In the genomic region with DNA sequence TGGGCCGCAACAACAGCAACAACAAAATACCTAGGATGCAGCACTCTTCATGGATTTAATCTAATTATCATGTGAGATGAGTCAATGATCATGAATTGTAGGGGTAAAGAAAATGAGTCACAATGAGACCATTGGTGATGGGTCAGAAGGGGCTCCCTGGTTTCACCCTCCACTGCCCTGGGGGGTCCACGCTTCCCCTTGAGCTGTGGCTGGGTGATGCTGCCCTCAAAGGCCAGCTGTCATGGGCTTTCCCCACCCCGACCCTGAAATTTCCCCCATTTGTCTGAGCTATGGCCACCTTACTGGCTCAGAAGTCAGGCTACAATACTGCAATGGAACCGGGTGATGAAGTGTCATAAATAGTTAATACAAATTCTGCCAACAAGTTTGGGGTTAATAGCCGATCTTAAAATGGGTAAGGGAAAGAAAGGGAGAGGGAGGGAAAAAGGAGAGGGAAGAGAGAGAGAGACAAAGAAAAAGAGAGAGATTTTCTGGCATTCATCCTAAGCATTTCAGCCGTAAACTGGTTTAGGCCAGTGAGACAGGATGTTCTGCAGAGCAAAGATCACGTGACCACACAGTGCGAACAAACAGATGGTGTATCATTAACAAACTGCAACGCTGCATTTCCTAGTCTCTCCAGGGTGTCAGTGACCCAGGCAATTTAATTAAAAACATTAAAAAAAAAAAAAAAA, we compare ENCODE assay signal across 8 cellular contexts.
A peak's percentile ranks its signal among the peaks of the same experiment; 100 is the strongest.
DNase-seq lines count a peak whose midpoint lies in the region; ATAC-seq, FAIRE-seq and TF ChIP-seq lines count a peak whose summit lies in the region.

No MANE protein-coding gene starts in this region.

- peaks cover 33% of the 10 kb centered on the region for H3K4me1 ChIP-seq in GM12878 (ENCODE audit: control insufficient read depth, insufficient read depth, low read length)

- intact Hi-C loops in Right ventricle myocardium inferior (cut with DNase I) (loop anchor here (10.0 kb wide), 1 partner anchor 145 kb away; the partner anchor contains the start of gene SLC45A1), cardiac septum (cut with DNase I) (no loop called here), GM12878 (cut with micrococcal nuclease; ENCODE audit: unreplicated experiment) (loop anchor here (1.0 to 5.0 kb wide), 2 partner anchors 72 to 142 kb away; partner anchors contain the start of gene ERRFI1)

- H3K9ac ChIP-seq in GM12878 (ENCODE audit: control insufficient read depth, insufficient read depth, low read length): peak overlapping the region; percentile 67

- no peak for TF ChIP-seq RAD21 in GM12878 (IDR thresholded peaks at IDR 0.05; ENCODE audit: insufficient read depth, low read depth, low read length)

- no peaks in the 10 kb centered on the region for H3K79me2 ChIP-seq in GM12878 (ENCODE audit: control insufficient read depth, insufficient read depth, low read length)

- H3K4me2 ChIP-seq in GM12878 (ENCODE audit: control insufficient read depth, insufficient read depth): peak overlapping the region; percentile 62

- DNase-seq in Right ventricle myocardium inferior (ENCODE audit: missing footprints) (no peak), cardiac septum (ENCODE audit: low spot score) (no peak), GM12878 (ENCODE audit: low read depth, low spot score) (peak; percentile 59), iPS-NIHi11 (ENCODE audit: low spot score) (peak; percentile 46), H7 (no peak)

- WGBS in GM12878 (ENCODE audit: insufficient coverage, insufficient replicate concordance, low lambda C conversion rate, missing lambda C conversion rate): 19% methylated on average over 9 of the region's 9 CpGs

- CTCF ChIA-PET in GM12878 (lab: Yijun Ruan, JAX): interaction anchor here (0.7 to 1.6 kb wide), 5 partner anchors 10 to 147 kb away, joined by 3 read pairs; no protein-coding TSS in a partner anchor

- in situ Hi-C loops in GM12878 (cut with MboI): no loop called here

- H3K9me3 ChIP-seq in GM12878 (replicated peaks; ENCODE audit: control insufficient read depth, insufficient read depth, low read length): no peaks in the 10 kb centered on the region; the same call in 2 of the 3 replicates

- SMC1A ChIA-PET in GM12878 (lab: Charles Lee; ENCODE audit: uncharacterized antibody, unreplicated experiment): interaction anchor here (0.6 to 2.8 kb wide), 6 partner anchors 24 to 557 kb away, joined by 3 to 14 read pairs (median 3); no protein-coding TSS in a partner anchor

- RAD21 ChIA-PET in GM12878 (lab: Charles Lee; ENCODE audit: unreplicated experiment): interaction anchor here (0.6 to 3.3 kb wide), 7 partner anchors 13 to 302 kb away, joined by 3 to 22 read pairs (median 3); no protein-coding TSS in a partner anchor

- H3K36me3 ChIP-seq in GM12878 (ENCODE audit: control insufficient read depth in 2 of 2, insufficient read depth in 2 of 2, low read length in 1 of 2) (no peaks in the 10 kb centered on the region), H7 (replicated peaks; ENCODE audit: control insufficient read depth, insufficient read depth, low read length) (no peaks in the 10 kb centered on the region)

- no TSS peak for BruUV-seq in GM12878 (replicated peaks; lab: Mats Ljungman, UMichigan)

- H3K4me3 ChIP-seq in GM12878 (no peak overlapping the region), skin epidermis (no peak overlapping the region), H7 (ENCODE audit: insufficient read depth, low read depth, low read length) (no peak overlapping the region)

- no peaks in the 10 kb centered on the region for H4K20me1 ChIP-seq in GM12878 (ENCODE audit: control insufficient read depth, insufficient read depth)

- H3K27me3 ChIP-seq in GM12878 (replicated peaks in 1 of 2; ENCODE audit: control insufficient read depth in 2 of 2, insufficient read depth in 2 of 2, low read length in 1 of 2) (no peaks in the 10 kb centered on the region), H7 (ENCODE audit: control insufficient read depth, insufficient read depth, low read length) (no peaks in the 10 kb centered on the region)

- TF ChIP-seq CTCF in GM12878 (IDR thresholded peaks at IDR 0.05 in 2 of 3, conservative IDR thresholded peaks at IDR 0.05 in 1 of 3; ENCODE audit: control insufficient read depth in 2 of 3, extremely low read depth in 1 of 3, insufficient read depth in 1 of 3, low read depth in 3 of 3, low read length in 3 of 3): no peak

- H3K27ac ChIP-seq in GM12878 (ENCODE audit: control insufficient read depth, insufficient read depth) (peak overlapping the region; percentile 94), skin epidermis (peak overlapping the region in 20 of 21 experiments; percentile 20 to 96 (median 77))

- ATAC-seq in Right ventricle myocardium inferior: peak; percentile 93
- peak; percentile 56 for ATAC-seq in HG03571 (IDR thresholded peaks at IDR 0.05; ENCODE audit: unreplicated experiment)
- peak; percentile 76 for ATAC-seq in GM12878

- POLR2A ChIA-PET in GM12878 (lab: Charles Lee): interaction anchor here (0.5 to 1.0 kb wide), 3 partner anchors 8 to 478 kb away, joined by 3 to 4 read pairs (median 3); no protein-coding TSS in a partner anchor

- peak in 1 of 2 experiments; percentile 65; a peak in 2 of 4 replicates for TF ChIP-seq EP300 in GM12878 (IDR thresholded peaks at IDR 0.05; ENCODE audit: borderline replicate concordance in 1 of 2, control insufficient read depth in 1 of 2, low read depth in 2 of 2, low read length in 2 of 2)

- no peak for FAIRE-seq in GM12878 (lab: Jason Lieb, UNC)

- peak overlapping the region; percentile 76 for H2AFZ ChIP-seq in GM12878 (ENCODE audit: control insufficient read depth, low read depth, low read length)

- no peak for TF ChIP-seq POLR2A in GM12878 (IDR thresholded peaks at IDR 0.05; ENCODE audit: low read depth, low read length)

TF ChIP-seq in PFSK-1, 5 proteins besides CTCF, POLR2A, EP300 and RAD21:
- TF ChIP-seq, protein P1, sequence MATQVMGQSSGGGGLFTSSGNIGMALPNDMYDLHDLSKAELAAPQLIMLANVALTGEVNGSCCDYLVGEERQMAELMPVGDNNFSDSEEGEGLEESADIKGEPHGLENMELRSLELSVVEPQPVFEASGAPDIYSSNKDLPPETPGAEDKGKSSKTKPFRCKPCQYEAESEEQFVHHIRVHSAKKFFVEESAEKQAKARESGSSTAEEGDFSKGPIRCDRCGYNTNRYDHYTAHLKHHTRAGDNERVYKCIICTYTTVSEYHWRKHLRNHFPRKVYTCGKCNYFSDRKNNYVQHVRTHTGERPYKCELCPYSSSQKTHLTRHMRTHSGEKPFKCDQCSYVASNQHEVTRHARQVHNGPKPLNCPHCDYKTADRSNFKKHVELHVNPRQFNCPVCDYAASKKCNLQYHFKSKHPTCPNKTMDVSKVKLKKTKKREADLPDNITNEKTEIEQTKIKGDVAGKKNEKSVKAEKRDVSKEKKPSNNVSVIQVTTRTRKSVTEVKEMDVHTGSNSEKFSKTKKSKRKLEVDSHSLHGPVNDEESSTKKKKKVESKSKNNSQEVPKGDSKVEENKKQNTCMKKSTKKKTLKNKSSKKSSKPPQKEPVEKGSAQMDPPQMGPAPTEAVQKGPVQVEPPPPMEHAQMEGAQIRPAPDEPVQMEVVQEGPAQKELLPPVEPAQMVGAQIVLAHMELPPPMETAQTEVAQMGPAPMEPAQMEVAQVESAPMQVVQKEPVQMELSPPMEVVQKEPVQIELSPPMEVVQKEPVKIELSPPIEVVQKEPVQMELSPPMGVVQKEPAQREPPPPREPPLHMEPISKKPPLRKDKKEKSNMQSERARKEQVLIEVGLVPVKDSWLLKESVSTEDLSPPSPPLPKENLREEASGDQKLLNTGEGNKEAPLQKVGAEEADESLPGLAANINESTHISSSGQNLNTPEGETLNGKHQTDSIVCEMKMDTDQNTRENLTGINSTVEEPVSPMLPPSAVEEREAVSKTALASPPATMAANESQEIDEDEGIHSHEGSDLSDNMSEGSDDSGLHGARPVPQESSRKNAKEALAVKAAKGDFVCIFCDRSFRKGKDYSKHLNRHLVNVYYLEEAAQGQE (IDR thresholded peaks at IDR 0.05; ENCODE audit: insufficient read depth in 1 of 2, low read depth in 2 of 2, low read length in 2 of 2): 0 out of 4 replicates have a peak, but pooled peaks of 1 of the 2 experiments have one; percentile 12
- TF ChIP-seq TAF1 (IDR thresholded peaks at IDR 0.05; ENCODE audit: borderline replicate concordance, insufficient read depth, low read length) (0 out of 2 replicates have a peak, but pooled peaks have one; percentile 48), POLR2AphosphoS5 (IDR thresholded peaks at IDR 0.05; ENCODE audit: low read depth, low read length) (no peak; the same call in 1 of the 2 replicates)
TF ChIP-seq in PFSK-1: peak in this region for 2.

TF ChIP-seq in GM12878, 131 proteins besides CTCF, POLR2A, EP300 and RAD21 (continues in another document):
- 0 out of 2 replicates have a peak, but pooled peaks have one; percentile 24 for TF ChIP-seq ASH2L (IDR thresholded peaks at IDR 0.05; ENCODE audit: borderline replicate concordance, low read depth)
- TF ChIP-seq RAD51 (IDR thresholded peaks at IDR 0.05): peak; percentile 100
- peak; percentile 26; the same call in 1 of the 2 replicates for TF ChIP-seq IRF4 (IDR thresholded peaks at IDR 0.05; ENCODE audit: low read depth, low read length)
- TF ChIP-seq, protein P2, sequence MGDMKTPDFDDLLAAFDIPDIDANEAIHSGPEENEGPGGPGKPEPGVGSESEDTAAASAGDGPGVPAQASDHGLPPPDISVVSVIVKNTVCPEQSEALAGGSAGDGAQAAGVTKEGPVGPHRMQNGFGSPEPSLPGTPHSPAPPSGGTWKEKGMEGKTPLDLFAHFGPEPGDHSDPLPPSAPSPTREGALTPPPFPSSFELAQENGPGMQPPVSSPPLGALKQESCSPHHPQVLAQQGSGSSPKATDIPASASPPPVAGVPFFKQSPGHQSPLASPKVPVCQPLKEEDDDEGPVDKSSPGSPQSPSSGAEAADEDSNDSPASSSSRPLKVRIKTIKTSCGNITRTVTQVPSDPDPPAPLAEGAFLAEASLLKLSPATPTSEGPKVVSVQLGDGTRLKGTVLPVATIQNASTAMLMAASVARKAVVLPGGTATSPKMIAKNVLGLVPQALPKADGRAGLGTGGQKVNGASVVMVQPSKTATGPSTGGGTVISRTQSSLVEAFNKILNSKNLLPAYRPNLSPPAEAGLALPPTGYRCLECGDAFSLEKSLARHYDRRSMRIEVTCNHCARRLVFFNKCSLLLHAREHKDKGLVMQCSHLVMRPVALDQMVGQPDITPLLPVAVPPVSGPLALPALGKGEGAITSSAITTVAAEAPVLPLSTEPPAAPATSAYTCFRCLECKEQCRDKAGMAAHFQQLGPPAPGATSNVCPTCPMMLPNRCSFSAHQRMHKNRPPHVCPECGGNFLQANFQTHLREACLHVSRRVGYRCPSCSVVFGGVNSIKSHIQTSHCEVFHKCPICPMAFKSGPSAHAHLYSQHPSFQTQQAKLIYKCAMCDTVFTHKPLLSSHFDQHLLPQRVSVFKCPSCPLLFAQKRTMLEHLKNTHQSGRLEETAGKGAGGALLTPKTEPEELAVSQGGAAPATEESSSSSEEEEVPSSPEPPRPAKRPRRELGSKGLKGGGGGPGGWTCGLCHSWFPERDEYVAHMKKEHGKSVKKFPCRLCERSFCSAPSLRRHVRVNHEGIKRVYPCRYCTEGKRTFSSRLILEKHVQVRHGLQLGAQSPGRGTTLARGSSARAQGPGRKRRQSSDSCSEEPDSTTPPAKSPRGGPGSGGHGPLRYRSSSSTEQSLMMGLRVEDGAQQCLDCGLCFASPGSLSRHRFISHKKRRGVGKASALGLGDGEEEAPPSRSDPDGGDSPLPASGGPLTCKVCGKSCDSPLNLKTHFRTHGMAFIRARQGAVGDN (IDR thresholded peaks at IDR 0.05): peak; percentile 81

Comparison
In these comparisons a context has a peak if more than half of its experiments do, and no peak if none do; other contexts are left out.
1. DNase-seq: peak in GM12878 (single experiment) and iPS-NIHi11 (single experiment); none in Right ventricle myocardium inferior (single experiment), cardiac septum (single experiment) and H7 (single experiment).
2. Peak in every context shown above with its lines, with median percentiles within 50 percentile points of each other: ATAC-seq.